In genomic region chrX:85963736-85964135, GRCh38 we compare ENCODE assay signal across 14 cellular contexts.
DNase-seq lines count a peak whose midpoint lies in the region; ATAC-seq and TF ChIP-seq lines count a peak whose summit lies in the region.
"Had no signal": no experiment of that assay in that cellular context is flagged by ENCODE, and none has a peak within 500 bp of the region (broad histone marks: within the 10 kb centered on the region; RNA-seq: fewer than 3 reads in every experiment).

No MANE protein-coding gene starts in this region.

- no peak for ATAC-seq in HG02938 (IDR thresholded peaks at IDR 0.05; ENCODE audit: unreplicated experiment)
- ATAC-seq: activated CD4-positive, alpha-beta T cell treated with anti-CD3 and anti-CD28 coated beads for 36 hours; GM12878; left colon had no signal

- no peak for TF ChIP-seq CTCF in AG09319 (IDR thresholded peaks at IDR 0.05; ENCODE audit: low read depth, low read length)

- DNase-seq in AG09319 (ENCODE audit: extremely low read depth, low read depth) (peak; percentile 23), LHCN-M2 (ENCODE audit: low read depth) (peak; percentile 70), dermis blood vessel endothelial cell (peak; percentile 40), lung microvascular endothelial cell (ENCODE audit: low read depth in 2 of 2) (peak; percentile 9 to 72), SW 1271 (lab: John Stamatoyannopoulos, UW) (no peak), UCSD-AML1 (lab: John Stamatoyannopoulos, UW; ENCODE audit: unreplicated experiment) (no peak), NCI-H2227 treated with DMSO at 0.1 percent for 48 hours (lab: John Stamatoyannopoulos, UW) (no peak)
- DNase-seq: activated CD4-positive, alpha-beta T cell treated with anti-CD3 and anti-CD28 coated beads for 36 hours; activated naive CD4-positive, alpha-beta T cell; CD4-positive, alpha-beta T cell; left colon; NCI-H510A had no signal

Comparison
In these comparisons a context has a peak if more than half of its experiments do, and no peak if none do; other contexts are left out.
1. DNase-seq: peak in AG09319 (single experiment), LHCN-M2 (single experiment), dermis blood vessel endothelial cell (single experiment) and lung microvascular endothelial cell (2 of 2); none in SW 1271 (0 of 2), UCSD-AML1 (single experiment) and NCI-H2227 treated with DMSO at 0.1 percent for 48 hours (single experiment).